Comparison of ENCODE assay signal across 1 cellular context in genomic region chr11:66701432-66702240, GRCh38.
A peak's percentile ranks its signal among the peaks of the same experiment; 100 is the strongest.
TF ChIP-seq lines count a peak whose summit lies in the region.

No MANE protein-coding gene starts in this region.

TF ChIP-seq in K562, 482 proteins besides CTCF, POLR2A, EP300 and RAD21 (continued from another document and continues in another):
- no peak for TF ChIP-seq E4F1 (CRISPR knock-in tag; IDR thresholded peaks at IDR 0.05; ENCODE audit: borderline replicate concordance)
- no peak for TF ChIP-seq U2AF2 (optimal IDR thresholded peaks at IDR 0.05; ENCODE audit: low read depth, low read length)
- TF ChIP-seq FOXO4 (CRISPR knock-in tag; IDR thresholded peaks at IDR 0.05) = no peak
- TF ChIP-seq TFAP4 (CRISPR knock-in tag; IDR thresholded peaks at IDR 0.05; ENCODE audit: borderline replicate concordance) = no peak
- TF ChIP-seq DMBX1 (CRISPR knock-in tag; IDR thresholded peaks at IDR 0.05; ENCODE audit: borderline replicate concordance) = no peak; the same call in 1 of the 2 replicates
- no peak for TF ChIP-seq HIVEP1 (CRISPR knock-in tag; IDR thresholded peaks at IDR 0.05)
- TF ChIP-seq NFATC3 (IDR thresholded peaks at IDR 0.05) = 0 out of 2 replicates have a peak, but pooled peaks have one; percentile 16
- TF ChIP-seq ZNF444 (CRISPR knock-in tag; IDR thresholded peaks at IDR 0.05) = no peak
- TF ChIP-seq KAT2B (IDR thresholded peaks at IDR 0.05; ENCODE audit: low read depth, low read length) = no peak
- no peak for TF ChIP-seq KLF10 (CRISPR knock-in tag; IDR thresholded peaks at IDR 0.05)
- no peak for TF ChIP-seq ZNF384 (IDR thresholded peaks at IDR 0.05; ENCODE audit: low read depth, low read length)
- TF ChIP-seq MIER1 (IDR thresholded peaks at IDR 0.05; ENCODE audit: low read depth) = no peak
- no peak for TF ChIP-seq ZNF431 (CRISPR knock-in tag; IDR thresholded peaks at IDR 0.05)
- TF ChIP-seq ZNF311 (CRISPR knock-in tag; IDR thresholded peaks at IDR 0.05) = no peak
- TF ChIP-seq CREB3L1 (IDR thresholded peaks at IDR 0.05; ENCODE audit: borderline replicate concordance, low read depth) = no peak
- TF ChIP-seq ZNF551 (CRISPR knock-in tag; IDR thresholded peaks at IDR 0.05) = no peak
- TF ChIP-seq NFE2 (IDR thresholded peaks at IDR 0.05; ENCODE audit: low read depth) = peak; percentile 24; the same call in 1 of the 2 replicates
- no peak for TF ChIP-seq ZBTB8A (IDR thresholded peaks at IDR 0.05; ENCODE audit: partially characterized antibody)
- TF ChIP-seq DNMT1 (IDR thresholded peaks at IDR 0.05) = no peak
- TF ChIP-seq TRIM25 (IDR thresholded peaks at IDR 0.05; ENCODE audit: borderline replicate concordance) = no peak
- TF ChIP-seq EHMT2 (IDR thresholded peaks at IDR 0.05) = no peak
- TF ChIP-seq GTF2B (IDR thresholded peaks at IDR 0.05; ENCODE audit: extremely low read depth, insufficient read length) = no peak
- TF ChIP-seq ZNF239 (CRISPR knock-in tag; IDR thresholded peaks at IDR 0.05) = peak; percentile 19; the same call in 1 of the 2 replicates
- TF ChIP-seq STAT5A (IDR thresholded peaks at IDR 0.05; ENCODE audit: borderline replicate concordance, low read length) = peak; percentile 66; the same call in 1 of the 2 replicates
- peak; percentile 82 for TF ChIP-seq HMBOX1 (IDR thresholded peaks at IDR 0.05)
- TF ChIP-seq MAZ (CRISPR knock-in tag; conservative IDR thresholded peaks at IDR 0.05 in 1 of 2, IDR thresholded peaks at IDR 0.05 in 1 of 2) = peak in 1 of 2 experiments; percentile 35; a peak in 1 of 4 replicates
- no peak for TF ChIP-seq EWSR1 (IDR thresholded peaks at IDR 0.05; ENCODE audit: borderline replicate concordance, low read depth, partially characterized antibody)
- no peak for TF ChIP-seq HMG20A (CRISPR knock-in tag; conservative IDR thresholded peaks at IDR 0.05)
- TF ChIP-seq AFF1 (IDR thresholded peaks at IDR 0.05; ENCODE audit: low read depth in 1 of 2, partially characterized antibody in 2 of 2) = peak in 1 of 2 experiments; percentile 85
- no peak for TF ChIP-seq TSC22D4 (tag; IDR thresholded peaks at IDR 0.05)
- no peak for TF ChIP-seq KLF13 (tag; IDR thresholded peaks at IDR 0.05; ENCODE audit: borderline replicate concordance, low read depth)
- no peak for TF ChIP-seq ETS1 (conservative IDR thresholded peaks at IDR 0.05; ENCODE audit: control insufficient read depth, low read depth, low read length)
- TF ChIP-seq ZNF655 (CRISPR knock-in tag; IDR thresholded peaks at IDR 0.05) = no peak
- no peak for TF ChIP-seq LARP7 (IDR thresholded peaks at IDR 0.05)
- no peak for TF ChIP-seq BRCA1 (IDR thresholded peaks at IDR 0.05)
- TF ChIP-seq BRCA1 (CRISPR knock-in tag; IDR thresholded peaks at IDR 0.05) = no peak
- TF ChIP-seq ZNF436 (CRISPR knock-in tag; IDR thresholded peaks at IDR 0.05) = no peak
- no peak for TF ChIP-seq SMAD2 (IDR thresholded peaks at IDR 0.05; ENCODE audit: low read depth, low read length)
- no peak for TF ChIP-seq MCM2 (IDR thresholded peaks at IDR 0.05; ENCODE audit: low read depth)
- TF ChIP-seq TCF7L2 (IDR thresholded peaks at IDR 0.05; ENCODE audit: low read depth, low read length) = no peak
- no peak for TF ChIP-seq ARID3B (CRISPR knock-in tag; IDR thresholded peaks at IDR 0.05; ENCODE audit: borderline replicate concordance)
- no peak for TF ChIP-seq ZNF707 (CRISPR knock-in tag; conservative IDR thresholded peaks at IDR 0.05)
- no peak for TF ChIP-seq CBFB (CRISPR knock-in tag; IDR thresholded peaks at IDR 0.05)
- no peak for TF ChIP-seq ETS2 (tag; IDR thresholded peaks at IDR 0.05; ENCODE audit: borderline replicate concordance, poor library complexity, severe bottlenecking)
- no peak for TF ChIP-seq BRF1 (IDR thresholded peaks at IDR 0.05; ENCODE audit: borderline replicate concordance, extremely low read depth, insufficient read length)
